ENCODE assay signal across 29 cellular contexts in the genomic region with DNA sequence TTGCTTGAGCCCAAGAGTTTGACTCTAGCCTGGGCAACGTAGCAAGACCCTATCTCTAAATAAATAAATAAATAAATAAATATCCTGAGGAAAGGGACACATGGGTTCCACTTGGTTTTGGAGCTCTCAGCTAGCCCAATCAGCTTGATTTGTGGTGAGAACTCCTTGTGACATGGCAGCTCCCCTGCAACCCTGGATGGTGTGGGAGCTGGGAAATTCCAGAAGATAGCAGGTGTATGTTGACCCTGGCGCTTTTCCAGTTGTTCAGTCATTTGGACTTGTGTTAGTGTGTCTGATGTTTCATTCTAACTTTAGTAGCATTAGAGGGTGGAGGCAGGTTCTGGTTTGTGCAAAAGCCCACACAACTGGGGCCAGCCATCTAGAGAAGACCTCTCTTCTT.
DNase-seq lines count a peak whose midpoint lies in the region; ATAC-seq lines count a peak whose summit lies in the region.
"Had no signal": no experiment of that assay in that cellular context is flagged by ENCODE, and none has a peak within 500 bp of the region (broad histone marks: within the 10 kb centered on the region; RNA-seq: fewer than 3 reads in every experiment).

No MANE protein-coding gene starts in this region.

- peaks cover 4% of the 10 kb centered on the region for H3K27me3 Mint-ChIP-seq in activated naive CD4-positive, alpha-beta T cell treated with anti-CD3 and anti-CD28 coated beads, Interleukin-2, amount 10 ng/mL, durations not matched to agents 7 days and 5 days
- H3K27me3 Mint-ChIP-seq in activated naive CD4-positive, alpha-beta T cell treated with anti-CD3 and anti-CD28 coated beads for 36 hours (ENCODE audit: low read depth), result peaks cover 10% of the 10 kb centered on the region
- H3K27me3 Mint-ChIP-seq: B cell; CD4-positive, CD25-positive, alpha-beta regulatory T cell had no signal

- H3K36me3 Mint-ChIP-seq in activated naive CD4-positive, alpha-beta T cell treated with anti-CD3 and anti-CD28 coated beads, Interleukin-2, amount 10 ng/mL, durations not matched to agents 7 days and 5 days, result no peaks in the 10 kb centered on the region
- H3K36me3 Mint-ChIP-seq in activated naive CD4-positive, alpha-beta T cell treated with anti-CD3 and anti-CD28 coated beads for 36 hours (ENCODE audit: low read depth), result no peaks in the 10 kb centered on the region
- H3K36me3 Mint-ChIP-seq: CD14-positive monocyte; CD4-positive, alpha-beta memory T cell; CD4-positive, CD25-positive, alpha-beta regulatory T cell; CD8-positive, alpha-beta memory T cell; CD8-positive, alpha-beta T cell had no signal

- H3K27ac Mint-ChIP-seq in activated naive CD4-positive, alpha-beta T cell treated with anti-CD3 and anti-CD28 coated beads, Interleukin-2, amount 10 ng/mL, durations not matched to agents 7 days and 5 days, result peak overlapping the region; percentile 5
- no peak overlapping the region for H3K27ac Mint-ChIP-seq in activated naive CD4-positive, alpha-beta T cell treated with anti-CD3 and anti-CD28 coated beads for 36 hours
- H3K27ac Mint-ChIP-seq: B cell; CD14-positive monocyte; CD4-positive, alpha-beta memory T cell; CD4-positive, alpha-beta T cell; CD4-positive, CD25-positive, alpha-beta regulatory T cell; CD8-positive, alpha-beta memory T cell; CD8-positive, alpha-beta T cell had no signal

- ATAC-seq in GM18511 (IDR thresholded peaks at IDR 0.05; ENCODE audit: unreplicated experiment), result no peak
- ATAC-seq: A549; CD8-positive, alpha-beta T cell had no signal

- CTCF ChIA-PET in activated naive CD4-positive, alpha-beta T cell treated with anti-CD3 and anti-CD28 coated beads, Interleukin-2, amount 10 ng/mL, durations not matched to agents 7 days and 5 days (lab: Charles Lee), result no interaction called here
- CTCF ChIA-PET in activated naive CD4-positive, alpha-beta T cell treated with anti-CD3 and anti-CD28 coated beads for 36 hours (lab: Charles Lee), result no interaction called here

- DNase-seq in NCI-H2029 treated with DMSO at 0.1 percent for 48 hours (lab: John Stamatoyannopoulos, UW), result peak; percentile 5
- no peak for DNase-seq in NCI-H2029 (lab: John Stamatoyannopoulos, UW)
- DNase-seq in activated naive CD4-positive, alpha-beta T cell treated with anti-CD3 and anti-CD28 coated beads, Interleukin-2, amount 10 ng/mL, durations not matched to agents 7 days and 5 days, result no peak
- DNase-seq in activated naive CD4-positive, alpha-beta T cell treated with anti-CD3 and anti-CD28 coated beads for 36 hours, result no peak
- DNase-seq in myocyte (ENCODE audit: low read depth), result peak; percentile 85
- DNase-seq: 8988T; ACHN; AML-193; BE2C; C1 segment of cervical spinal cord; Caco-2; Calu3; CD4-positive, alpha-beta memory T cell; CD4-positive, alpha-beta T cell; CD4-positive, CD25-positive, alpha-beta regulatory T cell; CD8-positive, alpha-beta memory T cell; CD8-positive, alpha-beta T cell; COR-L47; DMS 273 treated with DMSO at 0.1 percent for 48 hours; DMS153; DMS53; DMS79; DMS79 treated with DMSO at 0.1 percent for 48 hours; DND-41; EL had no signal

- intact Hi-C loops in activated naive CD4-positive, alpha-beta T cell treated with anti-CD3 and anti-CD28 coated beads for 36 hours (cut with micrococcal nuclease), result no loop called here

- H3K4me1 Mint-ChIP-seq in activated naive CD4-positive, alpha-beta T cell treated with anti-CD3 and anti-CD28 coated beads, Interleukin-2, amount 10 ng/mL, durations not matched to agents 7 days and 5 days, result no peaks in the 10 kb centered on the region
- no peaks in the 10 kb centered on the region for H3K4me1 Mint-ChIP-seq in activated naive CD4-positive, alpha-beta T cell treated with anti-CD3 and anti-CD28 coated beads for 36 hours (ENCODE audit: low read depth)
- H3K4me1 Mint-ChIP-seq: B cell; CD14-positive monocyte; CD4-positive, alpha-beta memory T cell; CD4-positive, CD25-positive, alpha-beta regulatory T cell; CD8-positive, alpha-beta memory T cell had no signal

- no peaks in the 10 kb centered on the region for H3K9me3 Mint-ChIP-seq in activated naive CD4-positive, alpha-beta T cell treated with anti-CD3 and anti-CD28 coated beads, Interleukin-2, amount 10 ng/mL, durations not matched to agents 7 days and 5 days
- H3K9me3 Mint-ChIP-seq in activated naive CD4-positive, alpha-beta T cell treated with anti-CD3 and anti-CD28 coated beads for 36 hours, result no peaks in the 10 kb centered on the region
- H3K9me3 Mint-ChIP-seq: CD8-positive, alpha-beta T cell had no signal

- no peak overlapping the region for H3K4me3 Mint-ChIP-seq in activated naive CD4-positive, alpha-beta T cell treated with anti-CD3 and anti-CD28 coated beads, Interleukin-2, amount 10 ng/mL, durations not matched to agents 7 days and 5 days
- no peak overlapping the region for H3K4me3 Mint-ChIP-seq in activated naive CD4-positive, alpha-beta T cell treated with anti-CD3 and anti-CD28 coated beads for 36 hours
- H3K4me3 Mint-ChIP-seq: B cell; CD14-positive monocyte; CD4-positive, alpha-beta memory T cell; CD4-positive, alpha-beta T cell; CD4-positive, CD25-positive, alpha-beta regulatory T cell; CD8-positive, alpha-beta memory T cell; CD8-positive, alpha-beta T cell had no signal

Comparison
In these comparisons a context has a peak if more than half of its experiments do, and no peak if none do; other contexts are left out.
1. DNase-seq: peak in NCI-H2029 treated with DMSO at 0.1 percent for 48 hours (single experiment) and myocyte (single experiment); none in NCI-H2029 (single experiment), activated naive CD4-positive, alpha-beta T cell treated with anti-CD3 and anti-CD28 coated beads, Interleukin-2, amount 10 ng/mL, durations not matched to agents 7 days and 5 days (single experiment) and activated naive CD4-positive, alpha-beta T cell treated with anti-CD3 and anti-CD28 coated beads for 36 hours (single experiment).